In the genomic region with DNA sequence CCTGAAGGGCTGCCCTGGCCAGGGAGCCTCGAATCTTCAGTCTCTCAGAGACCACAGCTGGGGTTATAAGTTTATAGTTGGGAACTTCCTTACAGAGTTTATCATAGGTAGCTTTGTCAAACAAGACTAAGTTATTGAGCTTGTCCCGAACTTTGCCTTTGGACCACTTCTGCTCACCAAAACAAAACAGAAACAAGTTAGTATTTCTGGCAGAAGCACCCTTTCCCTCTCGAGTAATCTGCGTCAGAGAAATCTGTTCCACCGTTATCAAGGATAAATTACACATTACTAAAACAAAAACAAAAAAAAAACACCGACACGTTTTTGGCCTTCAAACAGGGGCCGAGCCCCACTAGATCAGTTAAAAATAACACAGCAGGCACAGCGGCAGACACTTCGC, we compare ENCODE assay signal across 4 cellular contexts. TPM values are rescaled to one million over a fixed set of nuclear protein-coding genes. Genes with fewer than 3 reads are reported as not detected.
DNase-seq lines count a peak whose midpoint lies in the region; TF ChIP-seq lines count a peak whose summit lies in the region.
"Not testable (repeated sequence)": the region's sequence is repeated elsewhere in the genome, so short reads cannot be mapped to it uniquely, and the experiment has no call there.

No MANE protein-coding gene starts in this region.

- H3K36me3 Mint-ChIP-seq in activated naive CD4-positive, alpha-beta T cell treated with anti-CD3 and anti-CD28 coated beads, Interleukin-2, amount 10 ng/mL, durations not matched to agents 7 days and 5 days, result peaks cover 76% of the 10 kb centered on the region

- peaks cover 62% of the 10 kb centered on the region for H3K4me1 Mint-ChIP-seq in activated naive CD4-positive, alpha-beta T cell treated with anti-CD3 and anti-CD28 coated beads, Interleukin-2, amount 10 ng/mL, durations not matched to agents 7 days and 5 days

- H3K36me3 ChIP-seq in GM23248 (ENCODE audit: low read depth), result peaks cover 41% of the 10 kb centered on the region
- H3K36me3 ChIP-seq in right atrium auricular region, result peaks cover 63% of the 10 kb centered on the region

- in situ Hi-C loops in GM23248 (cut with MboI), result not testable (repeated sequence)

- not testable (repeated sequence) for DNase-seq in GM23248; activated naive CD4-positive, alpha-beta T cell treated with anti-CD3 and anti-CD28 coated beads, Interleukin-2, amount 10 ng/mL, durations not matched to agents 7 days and 5 days; right atrium auricular region (ENCODE audit: low spot score); skeletal muscle cell (ENCODE audit: low read depth)

- peak overlapping the region; percentile 100 for H3K27ac Mint-ChIP-seq in activated naive CD4-positive, alpha-beta T cell treated with anti-CD3 and anti-CD28 coated beads, Interleukin-2, amount 10 ng/mL, durations not matched to agents 7 days and 5 days

- H3K4me1 ChIP-seq in GM23248 (ENCODE audit: insufficient read depth), result peaks cover 29% of the 10 kb centered on the region
- H3K4me1 ChIP-seq in right atrium auricular region, result peaks cover 0 to 43% of the 10 kb centered on the region in 2 donors

- H3K9ac ChIP-seq in GM23248, result peak overlapping the region; percentile 94

- not testable (repeated sequence) for H3K27me3 ChIP-seq in GM23248 (replicated peaks; ENCODE audit: insufficient read depth); right atrium auricular region

- H3K27me3 Mint-ChIP-seq in activated naive CD4-positive, alpha-beta T cell treated with anti-CD3 and anti-CD28 coated beads, Interleukin-2, amount 10 ng/mL, durations not matched to agents 7 days and 5 days, result not testable (repeated sequence)

- CTCF ChIA-PET in activated naive CD4-positive, alpha-beta T cell treated with anti-CD3 and anti-CD28 coated beads, Interleukin-2, amount 10 ng/mL, durations not matched to agents 7 days and 5 days (lab: Charles Lee), result interaction anchor here (0.9 kb wide), 1 partner anchor 12 kb away, joined by 4 read pairs; no protein-coding TSS in a partner anchor

- H4K20me1 ChIP-seq in GM23248 (ENCODE audit: insufficient read depth), result not testable (repeated sequence)

- not testable (repeated sequence) for H3K9me2 ChIP-seq in GM23248 (ENCODE audit: insufficient read depth)

- TF ChIP-seq CTCF in right atrium auricular region (IDR thresholded peaks at IDR 0.05), result not testable (repeated sequence)

- not testable (repeated sequence) for H3K9me3 ChIP-seq in GM23248 (ENCODE audit: low read depth); right atrium auricular region

- H3K27ac ChIP-seq in GM23248, result peak overlapping the region; percentile 91
- peak overlapping the region; percentile 88 to 93 for H3K27ac ChIP-seq in right atrium auricular region

- H3K9me3 Mint-ChIP-seq in activated naive CD4-positive, alpha-beta T cell treated with anti-CD3 and anti-CD28 coated beads, Interleukin-2, amount 10 ng/mL, durations not matched to agents 7 days and 5 days, result not testable (repeated sequence)

- peak overlapping the region; percentile 97 for H3K4me3 Mint-ChIP-seq in activated naive CD4-positive, alpha-beta T cell treated with anti-CD3 and anti-CD28 coated beads, Interleukin-2, amount 10 ng/mL, durations not matched to agents 7 days and 5 days

- H3K4me2 ChIP-seq in GM23248 (ENCODE audit: unreplicated experiment), result peak overlapping the region; percentile 97

- H3K4me3 ChIP-seq in GM23248 (peak overlapping the region; percentile 95), right atrium auricular region (peak overlapping the region; percentile 88 to 96), skeletal muscle cell (ENCODE audit: low read depth, low read length) (peak overlapping the region; percentile 94)

- WGBS in GM23248 (ENCODE audit: low coverage in 1 of 2, low lambda C conversion rate in 2 of 2, missing lambda C conversion rate in 2 of 2), 2 experiments, result 6 to 7% methylated on average over 10 of the region's 10 CpGs

- not testable (repeated sequence) for H2AFZ ChIP-seq in GM23248

- H3K79me2 ChIP-seq in GM23248 (ENCODE audit: insufficient read depth), result peaks cover 83% of the 10 kb centered on the region

- peaks cover 51% of the 10 kb centered on the region for H3F3A ChIP-seq in GM23248 (ENCODE audit: insufficient read depth)

RNA-seq across cellular contexts. Expression of gene RPS25, which starts 0.8 kb away (rescaled TPM):
- 653 and 1,103 TPM in 2 replicates for total RNA-seq in GM23248 (2014; rRNA removed; shearing (Covaris generic))
- polyA plus RNA-seq in GM23248 (2016; fragmentation: Nextera tagmentation; extraction: Ambion mirVana), result 1,202 and 1,239 TPM in 2 replicates
- 1,000 to 10,000 TPM in 1 of 2 donors, 100 to 1,000 TPM in 1; 812 to 1,966 TPM for total RNA-seq in right atrium auricular region

RNA-seq across cellular contexts. Expression of gene TRAPPC4, which starts 1.2 kb away (rescaled TPM):
- total RNA-seq in GM23248 (2014; rRNA removed; shearing (Covaris generic)), result 70.4 and 90.6 TPM in 2 replicates
- polyA plus RNA-seq in GM23248 (2016; fragmentation: Nextera tagmentation; extraction: Ambion mirVana), result 207 and 210 TPM in 2 replicates
- total RNA-seq in right atrium auricular region, result 10 to 100 TPM; 26.1 to 37.2 TPM

RNA-seq across cellular contexts. Expression of gene SLC37A4, which starts 13.3 kb away (rescaled TPM):
- 11.1 and 13.7 TPM in 2 replicates for total RNA-seq in GM23248 (2014; rRNA removed; shearing (Covaris generic))
- 7.8 and 7.9 TPM in 2 replicates for polyA plus RNA-seq in GM23248 (2016; fragmentation: Nextera tagmentation; extraction: Ambion mirVana)
- 10 to 100 TPM in 1 of 2 donors, 1 to 10 TPM in 1; 8.2 to 11.1 TPM for total RNA-seq in right atrium auricular region

RNA-seq across cellular contexts. Expression of gene CENATAC, which starts 19.4 kb away (rescaled TPM):
- total RNA-seq in GM23248 (2014; rRNA removed; shearing (Covaris generic)), result 15.3 and 19.3 TPM in 2 replicates
- polyA plus RNA-seq in GM23248 (2016; fragmentation: Nextera tagmentation; extraction: Ambion mirVana), result 10.4 and 13.1 TPM in 2 replicates
- 10 to 100 TPM in 1 of 2 donors, 1 to 10 TPM in 1; 8.7 to 11.9 TPM for total RNA-seq in right atrium auricular region

RNA-seq across cellular contexts. Expression of gene HYOU1, which starts 39.6 kb away (rescaled TPM):
- 85.4 and 97.0 TPM in 2 replicates for total RNA-seq in GM23248 (2014; rRNA removed; shearing (Covaris generic))
- 56.3 and 58.5 TPM in 2 replicates for polyA plus RNA-seq in GM23248 (2016; fragmentation: Nextera tagmentation; extraction: Ambion mirVana)
- total RNA-seq in right atrium auricular region, result 10 to 100 TPM; 56.8 to 69.7 TPM
